In the genomic region with DNA sequence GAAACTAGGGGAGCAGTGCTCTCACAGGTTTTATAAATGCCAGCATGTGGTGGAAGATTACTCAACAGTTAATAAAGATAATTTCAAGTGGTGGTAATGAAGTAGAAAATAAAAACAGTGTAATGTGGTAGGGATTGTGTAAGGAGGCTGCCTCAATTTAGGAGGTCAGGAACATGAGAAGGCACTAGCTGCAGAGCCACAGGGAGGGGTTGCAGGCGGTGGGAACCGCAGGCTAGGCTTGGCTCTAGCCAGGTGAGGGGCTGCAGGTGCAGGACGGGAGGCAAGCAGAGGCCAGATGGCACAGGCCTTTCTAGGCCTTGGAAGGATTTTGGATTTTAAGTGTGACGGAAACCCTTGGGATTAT, we compare ENCODE assay signal across 8 cellular contexts. TPM values are rescaled to one million over a fixed set of nuclear protein-coding genes. Genes with fewer than 3 reads are reported as not detected.
DNase-seq lines count a peak whose midpoint lies in the region; ATAC-seq and TF ChIP-seq lines count a peak whose summit lies in the region.

No MANE protein-coding gene starts in this region.

- H3K9ac ChIP-seq in endodermal cell (ENCODE audit: extremely low read depth, low read length, poor library complexity, severe bottlenecking) = no peak overlapping the region

- DNase-seq in AG09309 (ENCODE audit: low read depth) (no peak), SJCRH30 (peak in 1 of 2 experiments; percentile 19), endodermal cell (peak; percentile 77), naive B cell (no peak), SW 1271 (lab: John Stamatoyannopoulos, UW) (no peak)
- no peak for DNase-seq in stimulated activated CD4-positive, alpha-beta T cell treated with anti-CD3 and anti-CD28 coated beads, Interleukin-2, amount 100 ng/mL, for 24 hours

- no peak for TF ChIP-seq CTCF in AG09309 (IDR thresholded peaks at IDR 0.05; ENCODE audit: control insufficient read depth, insufficient read depth, low read depth, low read length, missing control alignments)
- TF ChIP-seq CTCF in endodermal cell (conservative IDR thresholded peaks at IDR 0.05) = no peak

- H3K4me1 ChIP-seq in SJCRH30 = no peaks in the 10 kb centered on the region
- no peaks in the 10 kb centered on the region for H3K4me1 ChIP-seq in endodermal cell (ENCODE audit: control insufficient read depth, insufficient read depth, low read length)

- WGBS in endodermal cell (ENCODE audit: insufficient coverage in 1 of 2, insufficient read length in 1 of 2), 2 experiments = 20 to 38% methylated on average over 2 to 4 of the region's 4 CpGs

- peak overlapping the region; percentile 100 for H3K27ac Mint-ChIP-seq in endodermal cell
- peak overlapping the region; percentile 79 to 100 (median 100) for H3K27ac Mint-ChIP-seq in naive B cell

- H3K4me1 Mint-ChIP-seq in endodermal cell (peaks cover 30% of the 10 kb centered on the region), naive B cell (peaks cover 34 to 56% (median 41%) of the 10 kb centered on the region in 3 donors)

- H3K4me3 ChIP-seq in AG09309 (ENCODE audit: control insufficient read depth, low read depth, low read length) (peak overlapping the region; percentile 79), SJCRH30 (peak overlapping the region; percentile 97), endodermal cell (ENCODE audit: low read length) (peak overlapping the region; percentile 99)

- peak; percentile 16 for ATAC-seq in GM18511 (IDR thresholded peaks at IDR 0.05; ENCODE audit: unreplicated experiment)
- peak; percentile 18 for ATAC-seq in HG03432 (IDR thresholded peaks at IDR 0.05; ENCODE audit: unreplicated experiment)
- ATAC-seq in naive B cell (ENCODE audit: low read depth in 2 of 2) = no peak

- no peaks in the 10 kb centered on the region for H3K27me3 Mint-ChIP-seq in endodermal cell (ENCODE audit: insufficient read depth)
- no peaks in the 10 kb centered on the region for H3K27me3 Mint-ChIP-seq in naive B cell

- peak overlapping the region; percentile 100 for H3K4me3 Mint-ChIP-seq in endodermal cell
- H3K4me3 Mint-ChIP-seq in naive B cell = peak overlapping the region; percentile 94 to 100 (median 98)

- H3K9me3 Mint-ChIP-seq in endodermal cell (peaks cover 4% of the 10 kb centered on the region), naive B cell (no peaks in the 10 kb centered on the region)

- H3K9me3 ChIP-seq in SJCRH30 (replicated peaks) (no peaks in the 10 kb centered on the region), endodermal cell (ENCODE audit: control insufficient read depth, low read length) (no peaks in the 10 kb centered on the region)

- H3K27ac ChIP-seq in SJCRH30 = no peak overlapping the region
- no peak overlapping the region for H3K27ac ChIP-seq in endodermal cell (ENCODE audit: low read depth, low read length)

- H3K36me3 Mint-ChIP-seq in endodermal cell (ENCODE audit: low read depth) (peaks cover 39% of the 10 kb centered on the region), naive B cell (peaks cover 23% of the 10 kb centered on the region in 2 donors)

- no peaks in the 10 kb centered on the region for H3K27me3 ChIP-seq in SJCRH30
- H3K27me3 ChIP-seq in endodermal cell (ENCODE audit: control insufficient read depth, insufficient read depth, low read length, poor library complexity, severe bottlenecking) = no peaks in the 10 kb centered on the region

- H3K36me3 ChIP-seq in SJCRH30 = peaks cover 25% of the 10 kb centered on the region
- H3K36me3 ChIP-seq in endodermal cell (ENCODE audit: control insufficient read depth, insufficient read depth, low read length) = peaks cover 25% of the 10 kb centered on the region

RNA-seq across cellular contexts. Expression of a gene that starts 0.8 kb away (rescaled TPM):
- total RNA-seq in SJCRH30 (2014; rRNA removed; shearing (Covaris generic)) = 9.1 and 9.2 TPM in 2 replicates
- 10 to 100 TPM in 1 of 2 donors, 1 to 10 TPM in 1; 9.5 to 10.6 TPM for total RNA-seq in endodermal cell
- polyA plus RNA-seq in endodermal cell (2013, experiment 1 of 2) = 3.7 TPM
- 4.7 TPM for polyA plus RNA-seq in endodermal cell (2013, experiment 2 of 2)
- polyA plus RNA-seq in naive B cell (ENCODE audit: low read depth in 6 of 6) = 10 to 100 TPM in 5 of 6 donors, 1 to 10 TPM in 1; 4.4 to 15.6 (median 14.5) TPM

RNA-seq across cellular contexts. Expression of a gene that starts 0.9 kb away (rescaled TPM):
- 74.9 and 78.1 TPM in 2 replicates for total RNA-seq in SJCRH30 (2014; rRNA removed; shearing (Covaris generic))
- 10 to 100 TPM; 51.9 to 65.4 TPM for total RNA-seq in endodermal cell
- polyA plus RNA-seq in endodermal cell (2013, experiment 1 of 2) = 59.8 TPM
- polyA plus RNA-seq in endodermal cell (2013, experiment 2 of 2) = 58.1 TPM
- polyA plus RNA-seq in naive B cell (ENCODE audit: low read depth in 6 of 6) = 100 to 1,000 TPM in 4 of 6 donors, 10 to 100 TPM in 2; 80.1 to 133 (median 111) TPM

Comparison
In these comparisons a context has a peak if more than half of its experiments do, and no peak if none do; other contexts are left out.
1. ATAC-seq: peak in GM18511 (single experiment) and HG03432 (single experiment); none in naive B cell (0 of 2).
2. Peak in every context shown above with its lines, with median percentiles within 50 percentile points of each other: H3K4me3 ChIP-seq.